Comparison of ENCODE assay signal across 28 cellular contexts in the genomic region with DNA sequence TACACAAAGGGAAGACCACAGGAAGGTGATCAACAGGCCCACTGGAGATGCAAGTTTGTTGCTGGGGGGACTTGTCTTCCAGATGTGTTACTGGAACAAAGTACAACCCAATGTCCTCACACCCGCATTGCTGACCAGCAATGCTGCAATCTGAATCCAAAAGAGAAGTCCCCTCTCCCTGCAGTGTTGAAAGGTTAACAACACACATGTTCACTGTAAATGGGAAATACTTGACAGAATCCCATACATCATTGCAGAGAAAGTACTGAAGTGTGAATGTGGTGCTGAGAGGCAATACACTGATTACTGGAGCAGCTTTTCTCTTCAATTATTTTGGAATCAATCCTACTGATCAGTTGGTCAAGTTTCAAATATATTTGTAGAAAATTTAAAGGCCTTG.
"Had no signal": no experiment of that assay in that cellular context is flagged by ENCODE, and none has a peak within 500 bp of the region (broad histone marks: within the 10 kb centered on the region; RNA-seq: fewer than 3 reads in every experiment).

No MANE protein-coding gene starts in this region.

- H3K4me1 Mint-ChIP-seq: endodermal cell had no signal

- DNase-seq: colonic mucosa; cortex of kidney; dermis blood vessel endothelial cell; dorsolateral prefrontal cortex; effector CD4-positive, alpha-beta T cell; effector CD8-positive, alpha-beta T cell; effector memory CD4-positive, alpha-beta T cell; effector memory CD8-positive, alpha-beta T cell; endodermal cell; erythroblast; esophagus squamous epithelium; foreskin fibroblast; foreskin keratinocyte; foreskin melanocyte; gastrocnemius medialis; glutamatergic neuron; head of caudate nucleus; heart left ventricle; heart right ventricle had no signal

- H3K9me3 ChIP-seq: colonic mucosa, esophagus muscularis mucosa, esophagus squamous epithelium, gastrocnemius medialis, gastroesophageal sphincter, heart left ventricle, heart right ventricle had no signal

- H3K27ac Mint-ChIP-seq: dendritic cell treated with granulocyte-macrophage colony-stimulating factor and Interleukin-4, amounts not matched to agents 40 ng/mL and 50 ng/mL, for 4 days; effector memory CD8-positive, alpha-beta T cell; endodermal cell had no signal

- H3K4me1 ChIP-seq: colonic mucosa, esophagus muscularis mucosa, esophagus squamous epithelium, foreskin keratinocyte, gastrocnemius medialis, gastroesophageal sphincter, heart left ventricle, heart right ventricle had no signal

- H3K27ac ChIP-seq: colonic mucosa, coronary artery, dorsolateral prefrontal cortex, epithelial cell of prostate, esophagus muscularis mucosa, esophagus squamous epithelium, foreskin keratinocyte, gastrocnemius medialis, gastroesophageal sphincter, heart left ventricle, heart right ventricle had no signal

- H3K27me3 Mint-ChIP-seq: dendritic cell treated with granulocyte-macrophage colony-stimulating factor and Interleukin-4, amounts not matched to agents 40 ng/mL and 50 ng/mL, for 4 days; effector memory CD8-positive, alpha-beta T cell had no signal

- ATAC-seq: effector memory CD8-positive, alpha-beta T cell; esophagus mucosa; foreskin keratinocyte; gastrocnemius medialis; gastroesophageal sphincter; heart left ventricle; heart right ventricle had no signal

- H3K9me3 Mint-ChIP-seq: dendritic cell treated with granulocyte-macrophage colony-stimulating factor and Interleukin-4, amounts not matched to agents 40 ng/mL and 50 ng/mL, for 4 days; endodermal cell had no signal

- H3K4me3 ChIP-seq: colonic mucosa, coronary artery, dorsolateral prefrontal cortex, esophagus muscularis mucosa, esophagus squamous epithelium, gastrocnemius medialis, gastroesophageal sphincter, heart left ventricle, heart right ventricle had no signal

- H3K27me3 ChIP-seq: colonic mucosa, esophagus muscularis mucosa, esophagus squamous epithelium, foreskin keratinocyte, gastrocnemius medialis, gastroesophageal sphincter, heart left ventricle, heart right ventricle had no signal

- FAIRE-seq: colon, endothelial cell of umbilical vein, frontal cortex had no signal

- H3K36me3 ChIP-seq: colonic mucosa, esophagus muscularis mucosa, esophagus squamous epithelium, gastrocnemius medialis, gastroesophageal sphincter, heart left ventricle, heart right ventricle had no signal

- H3K4me3 Mint-ChIP-seq: dendritic cell treated with granulocyte-macrophage colony-stimulating factor and Interleukin-4, amounts not matched to agents 40 ng/mL and 50 ng/mL, for 4 days; effector memory CD8-positive, alpha-beta T cell; endodermal cell had no signal
